2 cellular contexts compared by ENCODE assay signal in genomic region chr2:207720517-207721187, GRCh38.
TF ChIP-seq lines count a peak whose summit lies in the region.

No MANE protein-coding gene starts in this region.

TF ChIP-seq in A549, 52 proteins besides CTCF, POLR2A, EP300 and RAD21 (continued from another document):
- TF ChIP-seq, protein P1, sequence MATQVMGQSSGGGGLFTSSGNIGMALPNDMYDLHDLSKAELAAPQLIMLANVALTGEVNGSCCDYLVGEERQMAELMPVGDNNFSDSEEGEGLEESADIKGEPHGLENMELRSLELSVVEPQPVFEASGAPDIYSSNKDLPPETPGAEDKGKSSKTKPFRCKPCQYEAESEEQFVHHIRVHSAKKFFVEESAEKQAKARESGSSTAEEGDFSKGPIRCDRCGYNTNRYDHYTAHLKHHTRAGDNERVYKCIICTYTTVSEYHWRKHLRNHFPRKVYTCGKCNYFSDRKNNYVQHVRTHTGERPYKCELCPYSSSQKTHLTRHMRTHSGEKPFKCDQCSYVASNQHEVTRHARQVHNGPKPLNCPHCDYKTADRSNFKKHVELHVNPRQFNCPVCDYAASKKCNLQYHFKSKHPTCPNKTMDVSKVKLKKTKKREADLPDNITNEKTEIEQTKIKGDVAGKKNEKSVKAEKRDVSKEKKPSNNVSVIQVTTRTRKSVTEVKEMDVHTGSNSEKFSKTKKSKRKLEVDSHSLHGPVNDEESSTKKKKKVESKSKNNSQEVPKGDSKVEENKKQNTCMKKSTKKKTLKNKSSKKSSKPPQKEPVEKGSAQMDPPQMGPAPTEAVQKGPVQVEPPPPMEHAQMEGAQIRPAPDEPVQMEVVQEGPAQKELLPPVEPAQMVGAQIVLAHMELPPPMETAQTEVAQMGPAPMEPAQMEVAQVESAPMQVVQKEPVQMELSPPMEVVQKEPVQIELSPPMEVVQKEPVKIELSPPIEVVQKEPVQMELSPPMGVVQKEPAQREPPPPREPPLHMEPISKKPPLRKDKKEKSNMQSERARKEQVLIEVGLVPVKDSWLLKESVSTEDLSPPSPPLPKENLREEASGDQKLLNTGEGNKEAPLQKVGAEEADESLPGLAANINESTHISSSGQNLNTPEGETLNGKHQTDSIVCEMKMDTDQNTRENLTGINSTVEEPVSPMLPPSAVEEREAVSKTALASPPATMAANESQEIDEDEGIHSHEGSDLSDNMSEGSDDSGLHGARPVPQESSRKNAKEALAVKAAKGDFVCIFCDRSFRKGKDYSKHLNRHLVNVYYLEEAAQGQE (IDR thresholded peaks at IDR 0.05): no peak
- TF ChIP-seq ZSCAN20 (CRISPR knock-in tag; IDR thresholded peaks at IDR 0.05) (no peak), NR3C1 (IDR thresholded peaks at IDR 0.05) (no peak), FOSB (CRISPR knock-in tag; IDR thresholded peaks at IDR 0.05) (no peak), JUN (IDR thresholded peaks at IDR 0.05) (no peak), ZFP36 (IDR thresholded peaks at IDR 0.05; ENCODE audit: borderline replicate concordance, partially characterized antibody) (no peak), PHF8 (IDR thresholded peaks at IDR 0.05; ENCODE audit: borderline replicate concordance, low read depth) (no peak), HOXB5 (CRISPR knock-in tag; IDR thresholded peaks at IDR 0.05) (no peak), RCOR1 (IDR thresholded peaks at IDR 0.05; ENCODE audit: low read depth, low read length) (no peak)
- TF ChIP-seq, protein P2, sequence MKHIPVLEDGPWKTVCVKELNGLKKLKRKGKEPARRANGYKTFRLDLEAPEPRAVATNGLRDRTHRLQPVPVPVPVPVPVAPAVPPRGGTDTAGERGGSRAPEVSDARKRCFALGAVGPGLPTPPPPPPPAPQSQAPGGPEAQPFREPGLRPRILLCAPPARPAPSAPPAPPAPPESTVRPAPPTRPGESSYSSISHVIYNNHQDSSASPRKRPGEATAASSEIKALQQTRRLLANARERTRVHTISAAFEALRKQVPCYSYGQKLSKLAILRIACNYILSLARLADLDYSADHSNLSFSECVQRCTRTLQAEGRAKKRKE (CRISPR knock-in tag; IDR thresholded peaks at IDR 0.05; ENCODE audit: low read depth): no peak

TF ChIP-seq in HEK293, 187 proteins besides CTCF, POLR2A, EP300 and RAD21 (continued from another document):
- TF ChIP-seq, protein P3, sequence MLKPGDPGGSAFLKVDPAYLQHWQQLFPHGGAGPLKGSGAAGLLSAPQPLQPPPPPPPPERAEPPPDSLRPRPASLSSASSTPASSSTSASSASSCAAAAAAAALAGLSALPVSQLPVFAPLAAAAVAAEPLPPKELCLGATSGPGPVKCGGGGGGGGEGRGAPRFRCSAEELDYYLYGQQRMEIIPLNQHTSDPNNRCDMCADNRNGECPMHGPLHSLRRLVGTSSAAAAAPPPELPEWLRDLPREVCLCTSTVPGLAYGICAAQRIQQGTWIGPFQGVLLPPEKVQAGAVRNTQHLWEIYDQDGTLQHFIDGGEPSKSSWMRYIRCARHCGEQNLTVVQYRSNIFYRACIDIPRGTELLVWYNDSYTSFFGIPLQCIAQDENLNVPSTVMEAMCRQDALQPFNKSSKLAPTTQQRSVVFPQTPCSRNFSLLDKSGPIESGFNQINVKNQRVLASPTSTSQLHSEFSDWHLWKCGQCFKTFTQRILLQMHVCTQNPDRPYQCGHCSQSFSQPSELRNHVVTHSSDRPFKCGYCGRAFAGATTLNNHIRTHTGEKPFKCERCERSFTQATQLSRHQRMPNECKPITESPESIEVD (tag by site-specific recombination; IDR thresholded peaks at IDR 0.05): peak; percentile 57
